In genomic region chr7:128564123-128564700, GRCh38 we compare ENCODE assay signal across 7 cellular contexts.
DNase-seq lines count a peak whose midpoint lies in the region; ATAC-seq and TF ChIP-seq lines count a peak whose summit lies in the region.
"Not testable (repeated sequence)": the region's sequence is repeated elsewhere in the genome, so short reads cannot be mapped to it uniquely, and the experiment has no call there.

No MANE protein-coding gene starts in this region.

- intact Hi-C loops in activated T-helper 1 cell treated with anti-CD3 and anti-CD28 coated beads, Interleukin-12 subunit alpha, Interleukin-12 subunit beta, Interleukin-2, Interleukin-4 antibody, amounts not matched to agents 30 ng/mL and 10 ng/mL and 1 ng/mL, durations not matched to agents 14 hours and 24 hours and 36 hours (cut with micrococcal nuclease); body of pancreas (cut with DNase I); mucosa of descending colon (cut with DNase I, micrococcal nuclease): not testable (repeated sequence)

- not testable (repeated sequence) for H4K20me1 ChIP-seq in KMS-11 (ENCODE audit: insufficient read depth)

- CTCF ChIA-PET in WTC11 (lab: Charles Lee): not testable (repeated sequence)

- peaks cover 16% of the 10 kb centered on the region for H3K36me3 Mint-ChIP-seq in CD4-positive, CD25-positive, alpha-beta regulatory T cell
- not testable (repeated sequence) for H3K36me3 Mint-ChIP-seq in WTC11
- peaks cover 11% of the 10 kb centered on the region for H3K36me3 Mint-ChIP-seq in activated T-helper 1 cell treated with anti-CD3 and anti-CD28 coated beads, Interleukin-12 subunit alpha, Interleukin-12 subunit beta, Interleukin-2, Interleukin-4 antibody, amounts not matched to agents 30 ng/mL and 10 ng/mL and 1 ng/mL, durations not matched to agents 14 hours and 24 hours and 36 hours (ENCODE audit: low read depth)
- peaks cover 78% of the 10 kb centered on the region for H3K36me3 Mint-ChIP-seq in stimulated activated effector memory CD8-positive, alpha-beta T cell treated with anti-CD3 and anti-CD28 coated beads, Interleukin-12 subunit alpha, Interleukin-12 subunit beta, amount 100 ng/mL, for 72 hours

- H3K4me3 ChIP-seq in CD4-positive, CD25-positive, alpha-beta regulatory T cell (ENCODE audit: low read depth, low read length); KMS-11 (IDR thresholded peaks at IDR 0.05; ENCODE audit: insufficient read depth, low read depth, low read length); body of pancreas; mucosa of descending colon: not testable (repeated sequence)

- not testable (repeated sequence) for TF ChIP-seq CTCF in KMS-11 (conservative IDR thresholded peaks at IDR 0.05; ENCODE audit: low read depth, low read length); WTC11 (IDR thresholded peaks at IDR 0.05); body of pancreas (IDR thresholded peaks at IDR 0.05); mucosa of descending colon (IDR thresholded peaks at IDR 0.05)

- H3K4me1 Mint-ChIP-seq in CD4-positive, CD25-positive, alpha-beta regulatory T cell: peaks cover 19 to 54% (median 30%) of the 10 kb centered on the region in 4 donors
- H3K4me1 Mint-ChIP-seq in WTC11: not testable (repeated sequence)
- H3K4me1 Mint-ChIP-seq in activated T-helper 1 cell treated with anti-CD3 and anti-CD28 coated beads, Interleukin-12 subunit alpha, Interleukin-12 subunit beta, Interleukin-2, Interleukin-4 antibody, amounts not matched to agents 30 ng/mL and 10 ng/mL and 1 ng/mL, durations not matched to agents 14 hours and 24 hours and 36 hours (ENCODE audit: low read depth): peaks cover 26% of the 10 kb centered on the region
- H3K4me1 Mint-ChIP-seq in stimulated activated effector memory CD8-positive, alpha-beta T cell treated with anti-CD3 and anti-CD28 coated beads, Interleukin-12 subunit alpha, Interleukin-12 subunit beta, amount 100 ng/mL, for 72 hours: peaks cover 12% of the 10 kb centered on the region

- H3K9me3 Mint-ChIP-seq in CD4-positive, CD25-positive, alpha-beta regulatory T cell; WTC11; activated T-helper 1 cell treated with anti-CD3 and anti-CD28 coated beads, Interleukin-12 subunit alpha, Interleukin-12 subunit beta, Interleukin-2, Interleukin-4 antibody, amounts not matched to agents 30 ng/mL and 10 ng/mL and 1 ng/mL, durations not matched to agents 14 hours and 24 hours and 36 hours; stimulated activated effector memory CD8-positive, alpha-beta T cell treated with anti-CD3 and anti-CD28 coated beads, Interleukin-12 subunit alpha, Interleukin-12 subunit beta, amount 100 ng/mL, for 72 hours: not testable (repeated sequence)

- H3K27me3 Mint-ChIP-seq in CD4-positive, CD25-positive, alpha-beta regulatory T cell; WTC11 (ENCODE audit: low read depth); activated T-helper 1 cell treated with anti-CD3 and anti-CD28 coated beads, Interleukin-12 subunit alpha, Interleukin-12 subunit beta, Interleukin-2, Interleukin-4 antibody, amounts not matched to agents 30 ng/mL and 10 ng/mL and 1 ng/mL, durations not matched to agents 14 hours and 24 hours and 36 hours (ENCODE audit: insufficient read depth): not testable (repeated sequence)

- H2AFZ ChIP-seq in KMS-11 (ENCODE audit: low read depth): not testable (repeated sequence)

- POLR2A ChIA-PET in WTC11 (lab: Charles Lee): not testable (repeated sequence)

- H3K4me1 ChIP-seq in CD4-positive, CD25-positive, alpha-beta regulatory T cell (ENCODE audit: control insufficient read depth, insufficient read depth, low read length, poor library complexity, severe bottlenecking): not testable (repeated sequence)
- peaks cover 19% of the 10 kb centered on the region for H3K4me1 ChIP-seq in KMS-11 (ENCODE audit: low read depth, poor library complexity, severe bottlenecking)
- peaks cover 15% of the 10 kb centered on the region for H3K4me1 ChIP-seq in body of pancreas
- H3K4me1 ChIP-seq in mucosa of descending colon (ENCODE audit: low read depth): peaks cover 15% of the 10 kb centered on the region

- not testable (repeated sequence) for H3K4me3 Mint-ChIP-seq in CD4-positive, CD25-positive, alpha-beta regulatory T cell; WTC11; activated T-helper 1 cell treated with anti-CD3 and anti-CD28 coated beads, Interleukin-12 subunit alpha, Interleukin-12 subunit beta, Interleukin-2, Interleukin-4 antibody, amounts not matched to agents 30 ng/mL and 10 ng/mL and 1 ng/mL, durations not matched to agents 14 hours and 24 hours and 36 hours; stimulated activated effector memory CD8-positive, alpha-beta T cell treated with anti-CD3 and anti-CD28 coated beads, Interleukin-12 subunit alpha, Interleukin-12 subunit beta, amount 100 ng/mL, for 72 hours

- H3K9ac ChIP-seq in KMS-11: not testable (repeated sequence)

- not testable (repeated sequence) for H3K27me3 ChIP-seq in CD4-positive, CD25-positive, alpha-beta regulatory T cell (ENCODE audit: control insufficient read depth, insufficient read depth, low read length); KMS-11 (ENCODE audit: insufficient read depth, low read depth); body of pancreas

- not testable (repeated sequence) for H3K27ac ChIP-seq in CD4-positive, CD25-positive, alpha-beta regulatory T cell (ENCODE audit: insufficient read depth, low read length, poor library complexity, severe bottlenecking); body of pancreas
- peak overlapping the region; percentile 34; the same call in 1 of the 2 replicates for H3K27ac ChIP-seq in KMS-11

- H3K27ac Mint-ChIP-seq in CD4-positive, CD25-positive, alpha-beta regulatory T cell: peak overlapping the region in 2 of 3 donors; percentile 80 to 90
- H3K27ac Mint-ChIP-seq in WTC11: peak overlapping the region; percentile 74; the same call in 1 of the 2 replicates
- peak overlapping the region; percentile 48 for H3K27ac Mint-ChIP-seq in activated T-helper 1 cell treated with anti-CD3 and anti-CD28 coated beads, Interleukin-12 subunit alpha, Interleukin-12 subunit beta, Interleukin-2, Interleukin-4 antibody, amounts not matched to agents 30 ng/mL and 10 ng/mL and 1 ng/mL, durations not matched to agents 14 hours and 24 hours and 36 hours
- peak overlapping the region; percentile 11 for H3K27ac Mint-ChIP-seq in stimulated activated effector memory CD8-positive, alpha-beta T cell treated with anti-CD3 and anti-CD28 coated beads, Interleukin-12 subunit alpha, Interleukin-12 subunit beta, amount 100 ng/mL, for 72 hours

- DNase-seq in CD4-positive, CD25-positive, alpha-beta regulatory T cell; WTC11 (ENCODE audit: low spot score); activated T-helper 1 cell treated with anti-CD3 and anti-CD28 coated beads, Interleukin-12 subunit alpha, Interleukin-12 subunit beta, Interleukin-2, Interleukin-4 antibody, amounts not matched to agents 30 ng/mL and 10 ng/mL and 1 ng/mL, durations not matched to agents 14 hours and 24 hours and 36 hours (ENCODE audit: low spot score); body of pancreas; mucosa of descending colon; stimulated activated effector memory CD8-positive, alpha-beta T cell treated with anti-CD3 and anti-CD28 coated beads, Interleukin-12 subunit alpha, Interleukin-12 subunit beta, amount 100 ng/mL, for 72 hours (ENCODE audit: low spot score in 2 of 2): not testable (repeated sequence)

- peaks cover 84% of the 10 kb centered on the region for H3K79me2 ChIP-seq in KMS-11 (ENCODE audit: insufficient read depth, low read depth)

- not testable (repeated sequence) for H3K9me3 ChIP-seq in CD4-positive, CD25-positive, alpha-beta regulatory T cell (ENCODE audit: control insufficient read depth in 2 of 2, low read length in 2 of 2); body of pancreas; mucosa of descending colon

- not testable (repeated sequence) for H3K4me2 ChIP-seq in KMS-11

- not testable (repeated sequence) for H3K36me3 ChIP-seq in CD4-positive, CD25-positive, alpha-beta regulatory T cell (ENCODE audit: control insufficient read depth, insufficient read depth, low read length); KMS-11 (ENCODE audit: insufficient read depth); body of pancreas (replicated peaks in 1 of 2; ENCODE audit: insufficient read depth in 1 of 2, low read depth in 2 of 2); mucosa of descending colon (ENCODE audit: low read depth)

- TF ChIP-seq POLR2A in body of pancreas (IDR thresholded peaks at IDR 0.05): not testable (repeated sequence)

- WGBS in body of pancreas, 2 donors: 100% methylated on average over 2 of the region's 2 CpGs

- not testable (repeated sequence) for ATAC-seq in CD4-positive, CD25-positive, alpha-beta regulatory T cell (ENCODE audit: low read depth in 2 of 2); WTC11
- ATAC-seq in body of pancreas (peak; percentile 40), mucosa of descending colon (peak; percentile 31)
- peak; percentile 40 for ATAC-seq in stimulated activated effector memory CD8-positive, alpha-beta T cell treated with anti-CD3 and anti-CD28 coated beads, Interleukin-12 subunit alpha, Interleukin-12 subunit beta, amount 100 ng/mL, for 72 hours

Comparison
In these comparisons a context has a peak if more than half of its experiments do, and no peak if none do; other contexts are left out.
1. H3K27ac Mint-ChIP-seq: peak in every context shown above with its lines; median percentile 85 in CD4-positive, CD25-positive, alpha-beta regulatory T cell; 74 in WTC11; 48 in activated T-helper 1 cell treated with anti-CD3 and anti-CD28 coated beads, Interleukin-12 subunit alpha, Interleukin-12 subunit beta, Interleukin-2, Interleukin-4 antibody, amounts not matched to agents 30 ng/mL and 10 ng/mL and 1 ng/mL, durations not matched to agents 14 hours and 24 hours and 36 hours; 11 in stimulated activated effector memory CD8-positive, alpha-beta T cell treated with anti-CD3 and anti-CD28 coated beads, Interleukin-12 subunit alpha, Interleukin-12 subunit beta, amount 100 ng/mL, for 72 hours.